ENCODE assay signal across 15 cellular contexts in genomic region chr7:29968683-29969457, GRCh38. TPM values are rescaled to one million over a fixed set of nuclear protein-coding genes. Genes with fewer than 3 reads are reported as not detected.
A peak's percentile ranks its signal among the peaks of the same experiment; 100 is the strongest.
DNase-seq lines count a peak whose midpoint lies in the region; ATAC-seq and TF ChIP-seq lines count a peak whose summit lies in the region.
"Had no signal": no experiment of that assay in that cellular context is flagged by ENCODE, and none has a peak within 500 bp of the region (broad histone marks: within the 10 kb centered on the region; RNA-seq: fewer than 3 reads in every experiment).

No MANE protein-coding gene starts in this region.

- H2AFZ ChIP-seq in HCT116 (ENCODE audit: low read depth, low read length, poor library complexity, severe bottlenecking): no peak overlapping the region

- H3K36me3 Mint-ChIP-seq in activated CD4-positive, alpha-beta T cell treated with anti-CD3 and anti-CD28 coated beads for 36 hours (ENCODE audit: low read depth): no peaks in the 10 kb centered on the region

- H3K79me2 ChIP-seq in HCT116 (ENCODE audit: insufficient read depth, low read length): peaks cover 48% of the 10 kb centered on the region

- POLR2A ChIA-PET in HCT116 (lab: Charles Lee) (no interaction called here), GM10248 (lab: Yijun Ruan, JAX) (no interaction called here)
- POLR2A ChIA-PET in activated CD4-positive, alpha-beta T cell treated with anti-CD3 and anti-CD28 coated beads for 36 hours (lab: Charles Lee): no interaction called here

- intact Hi-C loops in HCT116 (cut with micrococcal nuclease): no loop called here
- intact Hi-C loops in activated CD4-positive, alpha-beta T cell treated with anti-CD3 and anti-CD28 coated beads for 36 hours (cut with DNase I, micrococcal nuclease): no loop called here
- intact Hi-C loops in mucosa of descending colon (cut with DNase I, micrococcal nuclease): no loop called here

- TF ChIP-seq RAD21 in HCT116 (IDR thresholded peaks at IDR 0.05; ENCODE audit: low read depth): no peak

- H3K9me3 Mint-ChIP-seq in activated CD4-positive, alpha-beta T cell treated with anti-CD3 and anti-CD28 coated beads for 36 hours (ENCODE audit: low read depth): no peaks in the 10 kb centered on the region
- H3K9me3 Mint-ChIP-seq: naive B cell had no signal

- H3K36me3 ChIP-seq in HCT116 (ENCODE audit: control insufficient read depth in 1 of 2, insufficient read depth in 2 of 2, low read length in 2 of 2): 0 out of 4 replicates have a peak, but pooled peaks cover 0 to 4% of the 10 kb centered on the region in 2 experiments
- H3K36me3 ChIP-seq in adipocyte (ENCODE audit: control insufficient read depth, insufficient read depth, low read length, severe bottlenecking): peaks cover 38% of the 10 kb centered on the region
- H3K36me3 ChIP-seq in mucosa of descending colon (ENCODE audit: low read depth): no peaks in the 10 kb centered on the region

- no peaks in the 10 kb centered on the region; the same call in 1 of the 2 replicates for H4K20me1 ChIP-seq in HCT116 (ENCODE audit: insufficient read depth)

- TF ChIP-seq CTCF in HCT116 (IDR thresholded peaks at IDR 0.05 in 2 of 3, conservative IDR thresholded peaks at IDR 0.05 in 1 of 3; ENCODE audit: borderline replicate concordance in 1 of 3, insufficient read depth in 1 of 3, low read depth in 2 of 3, low read length in 2 of 3): no peak
- no peak for TF ChIP-seq CTCF in foreskin keratinocyte (conservative IDR thresholded peaks at IDR 0.05)
- TF ChIP-seq CTCF in GM10248 (IDR thresholded peaks at IDR 0.05; ENCODE audit: control extremely low read depth, extremely low read depth, low read depth, missing control alignments): no peak
- no peak for TF ChIP-seq CTCF in mucosa of descending colon (IDR thresholded peaks at IDR 0.05)

- RAD21 ChIA-PET in HCT116 (lab: Charles Lee; ENCODE audit: low non-redundant PET in 1 of 2, low total read pairs in 2 of 2, uncharacterized antibody in 2 of 2, unreplicated experiment in 2 of 2): no interaction called here

- CTCF ChIA-PET in HCT116 (lab: Charles Lee) (interaction anchor here (1.4 kb wide), 1 partner anchor 93 kb away, joined by 3 read pairs; no protein-coding TSS in a partner anchor), GM10248 (lab: Yijun Ruan, JAX) (interaction anchor here (0.7 to 1.7 kb wide), 6 partner anchors 8 to 48 kb away, joined by 3 to 7 read pairs (median 4); no protein-coding TSS in a partner anchor)
- CTCF ChIA-PET in activated CD4-positive, alpha-beta T cell treated with anti-CD3 and anti-CD28 coated beads for 36 hours (lab: Charles Lee): interaction anchor here (1.3 to 1.5 kb wide), 3 partner anchors 16 to 94 kb away, joined by 5 to 8 read pairs (median 6); no protein-coding TSS in a partner anchor

- TF ChIP-seq POLR2A in HCT116 (IDR thresholded peaks at IDR 0.05; ENCODE audit: borderline replicate concordance, extremely low read depth, insufficient read depth, insufficient read length): no peak

- ATAC-seq in HCT116: peak; percentile 84
- ATAC-seq in foreskin keratinocyte: peak; percentile 58
- no peak for ATAC-seq in activated CD4-positive, alpha-beta T cell treated with anti-CD3 and anti-CD28 coated beads for 36 hours
- no peak for ATAC-seq in mucosa of descending colon

- no peak overlapping the region for H3K4me3 Mint-ChIP-seq in activated CD4-positive, alpha-beta T cell treated with anti-CD3 and anti-CD28 coated beads for 36 hours
- H3K4me3 Mint-ChIP-seq: naive B cell had no signal

- H3K27me3 ChIP-seq in HCT116 (ENCODE audit: insufficient read depth, low read length) (no peaks in the 10 kb centered on the region), adipocyte (replicated peaks; ENCODE audit: control insufficient read depth, insufficient read depth, low read length) (no peaks in the 10 kb centered on the region), foreskin keratinocyte (no peaks in the 10 kb centered on the region)
- H3K27me3 ChIP-seq: MG63 had no signal

- H3K9me2 ChIP-seq in HCT116 (ENCODE audit: insufficient read depth): no peaks in the 10 kb centered on the region

- H3K4me1 ChIP-seq in HCT116 (ENCODE audit: control insufficient read depth in 1 of 2, insufficient read depth in 2 of 2, low read length in 2 of 2) (peaks cover 24 to 28% of the 10 kb centered on the region in 2 experiments), adipocyte (ENCODE audit: control insufficient read depth, insufficient read depth, low read length) (peaks cover 21% of the 10 kb centered on the region), foreskin keratinocyte (peaks cover 7% of the 10 kb centered on the region), mucosa of descending colon (ENCODE audit: low read depth) (no peaks in the 10 kb centered on the region)

- no peak overlapping the region; a peak in 1 of 4 replicates for H3K4me3 ChIP-seq in HCT116 (replicated peaks in 1 of 2; ENCODE audit: low read depth in 1 of 2, low read length in 2 of 2)
- H3K4me3 ChIP-seq in adipocyte (ENCODE audit: low read length): no peak overlapping the region
- H3K4me3 ChIP-seq in mucosa of descending colon: no peak overlapping the region
- H3K4me3 ChIP-seq: MG63, SK-N-MC had no signal

- peaks cover 13% of the 10 kb centered on the region for H3K4me1 Mint-ChIP-seq in activated CD4-positive, alpha-beta T cell treated with anti-CD3 and anti-CD28 coated beads for 36 hours

- H3K27ac ChIP-seq in HCT116 (ENCODE audit: low read depth, low read length) (0 out of 2 replicates have a peak overlapping the region, but pooled peaks have one; percentile 1), foreskin keratinocyte (no peak overlapping the region)
- H3K27ac ChIP-seq: SK-N-MC had no signal

- DNase-seq in HCT116 (ENCODE audit: low read depth, low spot score): no peak
- DNase-seq in adipocyte (ENCODE audit: low read depth): peak; percentile 58
- peak; percentile 51 to 74 for DNase-seq in foreskin keratinocyte
- DNase-seq in retina: peak; percentile 32
- DNase-seq in activated CD4-positive, alpha-beta T cell treated with anti-CD3 and anti-CD28 coated beads for 36 hours: no peak
- no peak for DNase-seq in GM10248 (ENCODE audit: extremely low spot score)
- DNase-seq in mucosa of descending colon: no peak
- no peak for DNase-seq in activated CD8-positive, alpha-beta memory T cell treated with anti-CD3 and anti-CD28 coated beads for 24 hours
- DNase-seq: activated CD4-positive, alpha-beta T cell treated with anti-CD3 and anti-CD28 coated beads for 4 hours; activated effector memory CD4-positive, alpha-beta T cell treated with anti-CD3 and anti-CD28 coated beads, Interleukin-2, amount 50 U/mL, for 16 hours; H7; MG63; naive B cell; NCI-H510A treated with DMSO at 0.1 percent for 48 hours had no signal

- no peak overlapping the region for H3K27ac Mint-ChIP-seq in activated CD4-positive, alpha-beta T cell treated with anti-CD3 and anti-CD28 coated beads for 36 hours
- H3K27ac Mint-ChIP-seq: naive B cell had no signal

- H3K27me3 Mint-ChIP-seq in activated CD4-positive, alpha-beta T cell treated with anti-CD3 and anti-CD28 coated beads for 36 hours: peaks cover 2% of the 10 kb centered on the region
- H3K27me3 Mint-ChIP-seq: naive B cell had no signal

- no peaks in the 10 kb centered on the region for H3K9me3 ChIP-seq in HCT116 (ENCODE audit: control insufficient read depth in 1 of 2, insufficient read depth in 1 of 2, low read depth in 1 of 2, low read length in 2 of 2)
- no peaks in the 10 kb centered on the region for H3K9me3 ChIP-seq in adipocyte (ENCODE audit: control insufficient read depth, low read length)
- no peaks in the 10 kb centered on the region for H3K9me3 ChIP-seq in mucosa of descending colon
- H3K9me3 ChIP-seq: MG63 had no signal

- peak overlapping the region; percentile 56 for H3K4me2 ChIP-seq in HCT116 (ENCODE audit: low read length)

- BruUV-seq in HCT116 (replicated peaks; lab: Mats Ljungman, UMichigan): no TSS peak

- no peak overlapping the region for H3K9ac ChIP-seq in HCT116 (ENCODE audit: low read length)
- H3K9ac ChIP-seq in adipocyte (ENCODE audit: low read length): no peak overlapping the region

TF ChIP-seq in HCT116, 20 proteins besides CTCF, POLR2A, EP300 and RAD21 (continues in another document):
- TF ChIP-seq EGR1 (IDR thresholded peaks at IDR 0.05; ENCODE audit: low read depth): no peak
- no peak for TF ChIP-seq EZH2 (IDR thresholded peaks at IDR 0.05)
- TF ChIP-seq ZFX (IDR thresholded peaks at IDR 0.05): no peak
- no peak for TF ChIP-seq YY1 (IDR thresholded peaks at IDR 0.05; ENCODE audit: extremely low read depth, insufficient replicate concordance, low read depth, low read length)
- TF ChIP-seq ZBTB33 (IDR thresholded peaks at IDR 0.05; ENCODE audit: extremely low read depth, insufficient replicate concordance, low read length): no peak

RNA-seq across cellular contexts. Expression of gene SCRN1, which starts 20.7 kb away (rescaled TPM):
- 76.8 TPM for total RNA-seq in HCT116 (2021; ENCODE audit: unreplicated experiment)
- polyA plus RNA-seq in HCT116 (2012): 46.6 and 49.8 TPM in 2 replicates
- 103 and 105 TPM in 2 replicates for total RNA-seq in foreskin keratinocyte
- 32.9 and 37.5 TPM in 2 replicates for polyA plus RNA-seq in foreskin keratinocyte
- total RNA-seq in activated CD4-positive, alpha-beta T cell treated with anti-CD3 and anti-CD28 coated beads for 36 hours: 1 to 10 TPM; 3.8 to 4.4 TPM
- total RNA-seq in mucosa of descending colon: 10 to 100 TPM in 2 of 3 donors, 1 to 10 TPM in 1; 6.4 to 60.2 (median 11.2) TPM

RNA-seq across cellular contexts. Expression of gene FKBP14, which starts 57.6 kb away (rescaled TPM):
- total RNA-seq in HCT116 (2021; ENCODE audit: unreplicated experiment) (13.6 TPM), foreskin keratinocyte (17.5 and 19.5 TPM in 2 replicates), mucosa of descending colon (10 to 100 TPM in 2 of 3 donors, 1 to 10 TPM in 1; 8.9 to 13.4 (median 11.8) TPM)
- polyA plus RNA-seq in HCT116 (2012): 3.4 and 4.3 TPM in 2 replicates
- polyA plus RNA-seq in foreskin keratinocyte: 5.8 and 6.4 TPM in 2 replicates
- total RNA-seq in activated CD4-positive, alpha-beta T cell treated with anti-CD3 and anti-CD28 coated beads for 36 hours: 1 to 10 TPM; 7.2 to 8.3 TPM

RNA-seq across cellular contexts. Expression of gene PLEKHA8, which starts 59.3 kb away (rescaled TPM):
- total RNA-seq in HCT116 (2021; ENCODE audit: unreplicated experiment) (13.6 TPM), foreskin keratinocyte (14.0 and 14.3 TPM in 2 replicates), mucosa of descending colon (10 to 100 TPM; 11.7 to 13.0 (median 12.5) TPM)
- 4.1 and 5.7 TPM in 2 replicates for polyA plus RNA-seq in HCT116 (2012)
- 3.9 and 4.7 TPM in 2 replicates for polyA plus RNA-seq in foreskin keratinocyte
- 10 to 100 TPM in 1 of 2 experiments, 1 to 10 TPM in 1; 9.0 to 11.1 TPM for total RNA-seq in activated CD4-positive, alpha-beta T cell treated with anti-CD3 and anti-CD28 coated beads for 36 hours

Comparison
In these comparisons a context has a peak if more than half of its experiments do, and no peak if none do; other contexts are left out.
1. ATAC-seq: peak in HCT116 (single experiment) and foreskin keratinocyte (single experiment); none in activated CD4-positive, alpha-beta T cell treated with anti-CD3 and anti-CD28 coated beads for 36 hours (single experiment) and mucosa of descending colon (single experiment).
2. DNase-seq: peak in adipocyte (single experiment), foreskin keratinocyte (2 of 2) and retina (single experiment); none in HCT116 (single experiment), activated CD4-positive, alpha-beta T cell treated with anti-CD3 and anti-CD28 coated beads for 36 hours (single experiment), GM10248 (single experiment), mucosa of descending colon (0 of 3) and activated CD8-positive, alpha-beta memory T cell treated with anti-CD3 and anti-CD28 coated beads for 24 hours (single experiment).